Comparison of ENCODE assay signal across 1 cellular context in genomic region chr7:55951637-55952351, GRCh38.
TF ChIP-seq lines count a peak whose summit lies in the region.

MRPS17 (plus strand) TSS chr7:55951877; CDS start chr7:55953196, 1,319 bp downstream.

TF ChIP-seq in K562, 482 proteins besides CTCF, POLR2A, EP300 and RAD21 (continued from another document and continues in another):
- TF ChIP-seq ZNF449 (CRISPR knock-in tag; IDR thresholded peaks at IDR 0.05) (no peak), NFATC3 (IDR thresholded peaks at IDR 0.05) (no peak), TRIM28 (IDR thresholded peaks at IDR 0.05) (no peak), ZNF778 (CRISPR knock-in tag; IDR thresholded peaks at IDR 0.05) (no peak), NFRKB (IDR thresholded peaks at IDR 0.05; ENCODE audit: low read depth) (0 out of 2 replicates have a peak, but pooled peaks have one; percentile 28), MGA (IDR thresholded peaks at IDR 0.05) (peak; percentile 91), KDM5B (IDR thresholded peaks at IDR 0.05; ENCODE audit: insufficient replicate concordance, low read depth, low read length) (peak; percentile 85), ZNF232 (CRISPR knock-in tag; IDR thresholded peaks at IDR 0.05) (no peak), TCF7 (IDR thresholded peaks at IDR 0.05; ENCODE audit: borderline replicate concordance) (no peak), SAP30 (IDR thresholded peaks at IDR 0.05; ENCODE audit: borderline replicate concordance, insufficient read depth, low read depth, low read length, poor library complexity, severe bottlenecking) (peak; percentile 76), HCFC1 (IDR thresholded peaks at IDR 0.05; ENCODE audit: low read depth, low read length) (peak; percentile 78), ZNF740 (CRISPR knock-in tag; IDR thresholded peaks at IDR 0.05) (no peak), ZNF740 (tag; IDR thresholded peaks at IDR 0.05) (no peak), STAG1 (CRISPR knock-in tag; IDR thresholded peaks at IDR 0.05; ENCODE audit: borderline replicate concordance) (no peak), XRCC3 (IDR thresholded peaks at IDR 0.05) (no peak), TAF1 (IDR thresholded peaks at IDR 0.05; ENCODE audit: control insufficient read depth, extremely low read depth, insufficient read depth, low read length, severe bottlenecking) (peak; percentile 84), HBP1 (CRISPR knock-in tag; IDR thresholded peaks at IDR 0.05) (no peak), RBM25 (IDR thresholded peaks at IDR 0.05; ENCODE audit: low read depth, low read length, severe bottlenecking) (no peak), SUPT5H (IDR thresholded peaks at IDR 0.05) (peak; percentile 95), SAFB2 (IDR thresholded peaks at IDR 0.05; ENCODE audit: borderline replicate concordance, low read depth, low read length, severe bottlenecking) (no peak), CHD4 (IDR thresholded peaks at IDR 0.05; ENCODE audit: insufficient read depth, insufficient replicate concordance, low read depth, low read length, poor library complexity, severe bottlenecking) (no peak), ZNF696 (CRISPR knock-in tag; conservative IDR thresholded peaks at IDR 0.05) (no peak), IFI16 (CRISPR knock-in tag; IDR thresholded peaks at IDR 0.05) (no peak), MBD2 (IDR thresholded peaks at IDR 0.05; ENCODE audit: borderline replicate concordance, low read depth) (peak; percentile 69; the same call in 1 of the 2 replicates), ZKSCAN8 (CRISPR knock-in tag; IDR thresholded peaks at IDR 0.05) (no peak), CSDE1 (IDR thresholded peaks at IDR 0.05) (peak in 1 of 2 experiments; percentile 65; a peak in 2 of 4 replicates), ESRRA (IDR thresholded peaks at IDR 0.05; ENCODE audit: borderline replicate concordance, low read depth) (peak; percentile 65; the same call in 1 of the 2 replicates), ERF (CRISPR knock-in tag; IDR thresholded peaks at IDR 0.05) (no peak), CHAMP1 (IDR thresholded peaks at IDR 0.05) (peak; percentile 64; the same call in 1 of the 2 replicates), ZZZ3 (IDR thresholded peaks at IDR 0.05) (peak; percentile 62; the same call in 1 of the 2 replicates), FUS (optimal IDR thresholded peaks at IDR 0.05; ENCODE audit: low read depth, low read length) (no peak), REST (CRISPR knock-in tag; IDR thresholded peaks at IDR 0.05; ENCODE audit: low read depth) (no peak), ZNF57 (CRISPR knock-in tag; IDR thresholded peaks at IDR 0.05) (no peak), EP400 (IDR thresholded peaks at IDR 0.05) (peak; percentile 98), FOXJ2 (tag; IDR thresholded peaks at IDR 0.05) (no peak)
